Comparison of ENCODE assay signal across 8 cellular contexts in the genomic region with DNA sequence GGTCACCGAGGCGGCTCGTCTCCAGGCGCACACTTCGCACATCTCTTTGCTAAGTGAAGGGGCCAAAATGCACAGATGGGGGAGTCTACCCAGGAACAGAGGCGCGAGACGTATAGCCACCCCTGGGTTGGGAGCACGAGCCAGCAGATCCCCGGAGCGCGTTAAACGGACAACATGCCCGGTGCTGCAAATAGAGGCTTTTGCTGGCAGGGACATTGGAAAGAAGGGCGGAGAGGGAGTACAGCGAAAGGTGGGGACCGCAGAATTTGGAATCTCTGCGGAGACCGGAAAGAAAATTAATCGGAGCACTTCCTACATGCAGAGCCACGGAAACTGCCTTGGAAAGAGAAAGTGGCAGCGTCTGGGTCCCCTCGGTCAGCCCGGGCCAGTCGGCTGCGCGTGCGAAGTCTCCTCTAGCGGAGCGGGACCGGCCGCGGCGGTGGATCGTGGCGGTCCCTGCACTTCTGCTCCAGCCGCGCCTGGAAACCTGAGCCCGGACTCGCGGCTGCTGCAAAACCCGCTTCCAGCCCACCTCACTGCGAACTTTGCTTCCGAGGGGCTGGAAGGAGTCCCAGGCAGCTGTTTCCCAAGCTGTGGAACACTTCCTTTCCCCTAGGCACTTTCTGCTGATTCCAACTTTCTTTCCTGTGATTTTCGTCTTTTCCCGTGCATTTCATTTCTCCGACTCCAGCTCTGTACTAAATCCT.
A peak's percentile ranks its signal among the peaks of the same experiment; 100 is the strongest.
DNase-seq lines count a peak whose midpoint lies in the region; ATAC-seq and TF ChIP-seq lines count a peak whose summit lies in the region.

No MANE protein-coding gene starts in this region.

- peak; percentile 32 for ATAC-seq in GM19463 (IDR thresholded peaks at IDR 0.05; ENCODE audit: unreplicated experiment)
- ATAC-seq in HG03521 (IDR thresholded peaks at IDR 0.05; ENCODE audit: unreplicated experiment): peak; percentile 22

- peak; percentile 60 for DNase-seq in DMS 273 treated with DMSO at 0.1 percent for 48 hours (lab: John Stamatoyannopoulos, UW)
- peak; percentile 44 for DNase-seq in RWPE1 (ENCODE audit: low spot score)
- peak; percentile 77 to 78 for DNase-seq in cardiac fibroblast (ENCODE audit: low read depth in 2 of 2)
- peak; percentile 47 for DNase-seq in inferior parietal cortex (ENCODE audit: extremely low spot score)
- no peak for DNase-seq in GM19240 (ENCODE audit: insufficient read length, low spot score)

- H3K27ac ChIP-seq in RWPE1: peak overlapping the region; percentile 93
- peak overlapping the region in 20 of 21 experiments; percentile 20 to 84 (median 74) for H3K27ac ChIP-seq in skin epidermis

- CTCF ChIA-PET in RWPE1 (lab: Yijun Ruan, JAX): no interaction called here

- peak overlapping the region; percentile 85 to 94 for H3K4me3 ChIP-seq in cardiac fibroblast (replicated peaks in 1 of 2; ENCODE audit: low read depth in 2 of 2, low read length in 2 of 2)
- H3K4me3 ChIP-seq in skin epidermis: peak overlapping the region; percentile 38 to 82 (median 69)

- TF ChIP-seq CTCF in RWPE1 (conservative IDR thresholded peaks at IDR 0.05; ENCODE audit: low read depth) (no peak), cardiac fibroblast (IDR thresholded peaks at IDR 0.05; ENCODE audit: low read depth, low read length) (no peak)

- POLR2A ChIA-PET in RWPE1 (lab: Yijun Ruan, JAX; ENCODE audit: low non-redundant PET): no interaction called here
